In the genomic region with DNA sequence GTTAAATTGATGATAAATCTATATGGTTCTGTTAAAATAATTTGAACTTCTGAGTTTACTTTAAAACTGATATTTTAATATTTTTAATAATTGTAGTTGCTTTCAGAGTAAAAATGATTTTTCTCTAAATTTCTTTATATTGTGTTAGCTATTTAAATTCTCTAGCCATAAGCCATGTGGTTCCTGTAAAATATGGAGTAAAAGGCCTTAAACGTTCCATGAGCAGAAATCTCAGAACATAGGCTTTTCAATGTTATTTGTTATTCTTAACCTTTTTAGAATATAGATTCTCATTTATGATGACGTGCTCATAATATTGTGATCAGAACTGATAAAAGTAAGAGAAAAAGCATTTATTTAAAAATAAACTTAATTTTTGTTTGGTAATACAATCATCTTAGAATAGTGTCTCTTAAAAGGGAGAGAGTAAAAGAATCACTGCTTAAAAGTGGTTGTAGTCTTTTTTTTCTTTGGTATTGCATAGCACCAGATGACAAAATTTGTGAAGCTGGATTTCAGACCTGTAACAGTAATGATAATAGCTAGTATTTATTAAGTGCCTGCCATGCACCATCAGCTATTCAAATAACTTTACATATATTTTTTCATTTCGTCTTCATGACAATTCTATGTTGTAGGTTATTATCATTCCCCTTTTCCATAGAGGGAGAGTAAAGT, we compare ENCODE assay signal across 9 cellular contexts. TPM values are rescaled to one million over a fixed set of nuclear protein-coding genes. Genes with fewer than 3 reads are reported as not detected.
A peak's percentile ranks its signal among the peaks of the same experiment; 100 is the strongest.
DNase-seq lines count a peak whose midpoint lies in the region; ATAC-seq, FAIRE-seq and TF ChIP-seq lines count a peak whose summit lies in the region.
"Had no signal": no experiment of that assay in that cellular context is flagged by ENCODE, and none has a peak within 500 bp of the region (broad histone marks: within the 10 kb centered on the region; RNA-seq: fewer than 3 reads in every experiment).

No MANE protein-coding gene starts in this region.

- DNase-seq in NCI-H82 treated with DMSO at 0.1 percent for 48 hours (lab: John Stamatoyannopoulos, UW; ENCODE audit: unreplicated experiment) (peak; percentile 65), NCI-H82 (lab: John Stamatoyannopoulos, UW) (no peak), immature natural killer cell (no peak), NCI-H226 (no peak), GM12891 (ENCODE audit: insufficient read length, low spot score) (no peak)

- H3K4me3 Mint-ChIP-seq in activated naive CD8-positive, alpha-beta T cell = peak overlapping the region; percentile 98
- peak overlapping the region; percentile 95 to 99 (median 97) for H3K4me3 Mint-ChIP-seq in immature natural killer cell

- H3K4me1 Mint-ChIP-seq in activated naive CD8-positive, alpha-beta T cell (ENCODE audit: low read depth) = peaks cover 36% of the 10 kb centered on the region
- H3K4me1 Mint-ChIP-seq in immature natural killer cell = peaks cover 42 to 50% of the 10 kb centered on the region in 2 donors

- H3K9me3 Mint-ChIP-seq in activated naive CD8-positive, alpha-beta T cell (ENCODE audit: low read depth) = no peaks in the 10 kb centered on the region
- H3K9me3 Mint-ChIP-seq in immature natural killer cell = no peaks in the 10 kb centered on the region

- no peaks in the 10 kb centered on the region for H3K9me3 ChIP-seq in subcutaneous abdominal adipose tissue (ENCODE audit: control insufficient read depth in 5 of 5, low read length in 5 of 5)

- peak overlapping the region in 4 of 5 donors; percentile 89 to 97 (median 92) for H3K9ac ChIP-seq in subcutaneous abdominal adipose tissue (ENCODE audit: low read length in 5 of 5)

- TF ChIP-seq POLR2A in GM12891 (IDR thresholded peaks at IDR 0.05; ENCODE audit: low read depth, low read length) = no peak

- H3K27me3 Mint-ChIP-seq in activated naive CD8-positive, alpha-beta T cell = no peaks in the 10 kb centered on the region
- H3K27me3 Mint-ChIP-seq in immature natural killer cell (ENCODE audit: low read depth in 3 of 3) = peaks cover 13 to 23% (median 20%) of the 10 kb centered on the region in 3 donors

- H3K27ac ChIP-seq in subcutaneous abdominal adipose tissue (ENCODE audit: low read depth, low read length) = peak overlapping the region; percentile 96

- H3K4me1 ChIP-seq in subcutaneous abdominal adipose tissue (ENCODE audit: control insufficient read depth in 5 of 5, insufficient read depth in 5 of 5, low read length in 5 of 5) = peaks cover 0 to 41% (median 36%) of the 10 kb centered on the region in 5 donors

- FAIRE-seq in GM12891 (lab: Jason Lieb, UNC) = no peak
- FAIRE-seq: colon had no signal

- H3K27ac Mint-ChIP-seq in activated naive CD8-positive, alpha-beta T cell = no peak overlapping the region
- H3K27ac Mint-ChIP-seq in immature natural killer cell = peak overlapping the region in 5 of 6 donors; percentile 2 to 77 (median 73)

- H3K4me3 ChIP-seq in subcutaneous abdominal adipose tissue (ENCODE audit: low read depth in 1 of 5, low read length in 5 of 5) = peak overlapping the region; percentile 68 to 99 (median 93)

- H3K36me3 ChIP-seq in subcutaneous abdominal adipose tissue (ENCODE audit: control insufficient read depth in 5 of 5, insufficient read depth in 5 of 5, low read length in 5 of 5) = no peaks in the 10 kb centered on the region

- no peaks in the 10 kb centered on the region for H3K27me3 ChIP-seq in subcutaneous abdominal adipose tissue (ENCODE audit: control insufficient read depth in 5 of 5, insufficient read depth in 4 of 5, low read length in 5 of 5)

- H3K36me3 Mint-ChIP-seq in activated naive CD8-positive, alpha-beta T cell = no peaks in the 10 kb centered on the region
- H3K36me3 Mint-ChIP-seq in immature natural killer cell = no peaks in the 10 kb centered on the region

- ATAC-seq in HG02798 (IDR thresholded peaks at IDR 0.05; ENCODE audit: poor library complexity, unreplicated experiment) = no peak

TF ChIP-seq in GM12891, 5 proteins besides CTCF, POLR2A, EP300 and RAD21:
- TF ChIP-seq PAX5 (IDR thresholded peaks at IDR 0.05; ENCODE audit: insufficient read depth, low read length, severe bottlenecking) (no peak), POLR2AphosphoS5 (IDR thresholded peaks at IDR 0.05; ENCODE audit: low read depth, low read length) (no peak), TAF1 (IDR thresholded peaks at IDR 0.05; ENCODE audit: low read depth, low read length) (no peak), SPI1 (IDR thresholded peaks at IDR 0.05; ENCODE audit: low read depth, low read length) (no peak), POU2F2 (IDR thresholded peaks at IDR 0.05; ENCODE audit: low read depth, low read length) (no peak)

RNA-seq across cellular contexts. Expression of a gene that starts 2.7 kb away (rescaled TPM):
- polyA plus RNA-seq in immature natural killer cell = 1 to 10 TPM; 1.4 to 5.4 (median 2.8) TPM
- polyA plus RNA-seq in GM12891 (2012; ENCODE audit: low read depth, missing spikeins) = 8.1 TPM
